In genomic region chr3:56494679-56495322, GRCh38 we compare ENCODE assay signal across 9 cellular contexts. TPM values are rescaled to one million over a fixed set of nuclear protein-coding genes. Genes with fewer than 3 reads are reported as not detected.
A peak's percentile ranks its signal among the peaks of the same experiment; 100 is the strongest.
DNase-seq lines count a peak whose midpoint lies in the region; ATAC-seq and TF ChIP-seq lines count a peak whose summit lies in the region.
"Had no signal": no experiment of that assay in that cellular context is flagged by ENCODE, and none has a peak within 500 bp of the region (broad histone marks: within the 10 kb centered on the region; RNA-seq: fewer than 3 reads in every experiment).

No MANE protein-coding gene starts in this region.

- H3K9ac ChIP-seq in Loucy (ENCODE audit: low read depth, low read length, poor library complexity, severe bottlenecking) (no peak overlapping the region), parathyroid adenoma (no peak overlapping the region)

- no peaks in the 10 kb centered on the region for H4K20me1 ChIP-seq in Loucy (ENCODE audit: insufficient read depth, low read length, poor library complexity, severe bottlenecking)

- H3K4me1 ChIP-seq in Loucy (ENCODE audit: insufficient read depth, low read length, poor library complexity, severe bottlenecking) (no peaks in the 10 kb centered on the region), gastroesophageal sphincter (no peaks in the 10 kb centered on the region), parathyroid adenoma (no peaks in the 10 kb centered on the region), upper lobe of right lung (no peaks in the 10 kb centered on the region)

- TF ChIP-seq CTCF in Loucy (conservative IDR thresholded peaks at IDR 0.05; ENCODE audit: low read length), result peak; percentile 99
- peak; percentile 73 to 91 (median 84) for TF ChIP-seq CTCF in gastroesophageal sphincter (IDR thresholded peaks at IDR 0.05)
- TF ChIP-seq CTCF in parathyroid adenoma (IDR thresholded peaks at IDR 0.05), result peak; percentile 97
- TF ChIP-seq CTCF in upper lobe of right lung (IDR thresholded peaks at IDR 0.05), result peak; percentile 87

- H3K27me3 ChIP-seq in H7 (ENCODE audit: control insufficient read depth, insufficient read depth, low read length) (no peaks in the 10 kb centered on the region), Loucy (ENCODE audit: insufficient read depth, low read length, poor library complexity, severe bottlenecking) (no peaks in the 10 kb centered on the region), gastroesophageal sphincter (peaks cover 9% of the 10 kb centered on the region), parathyroid adenoma (ENCODE audit: control insufficient read depth, insufficient read depth, low read length) (no peaks in the 10 kb centered on the region), upper lobe of right lung (no peaks in the 10 kb centered on the region)

- H3K9me3 ChIP-seq in Loucy (ENCODE audit: insufficient read depth, low read depth, low read length) (no peaks in the 10 kb centered on the region), gastroesophageal sphincter (no peaks in the 10 kb centered on the region), parathyroid adenoma (ENCODE audit: control insufficient read depth, low read length) (no peaks in the 10 kb centered on the region), upper lobe of right lung (no peaks in the 10 kb centered on the region)

- WGBS in gastroesophageal sphincter (ENCODE audit: low coverage in 1 of 2), 2 donors, result 7 to 8% methylated on average over 3 to 5 of the region's 5 CpGs

- peak; percentile 20 for DNase-seq in GM04503 (ENCODE audit: low read depth)
- DNase-seq in H7, result peak; percentile 70
- peak; percentile 53 for DNase-seq in SIG-M5 (lab: John Stamatoyannopoulos, UW)
- DNase-seq in activated effector memory CD4-positive, alpha-beta T cell treated with anti-CD3 and anti-CD28 coated beads, Interleukin-2, amount 50 U/mL, for 16 hours, result peak; percentile 86
- peak; percentile 73 for DNase-seq in upper lobe of right lung

- intact Hi-C loops in upper lobe of right lung (cut with DNase I), result no loop called here

- H3K79me2 ChIP-seq in Loucy (ENCODE audit: insufficient read depth, low read length), result no peaks in the 10 kb centered on the region
- H3K79me2 ChIP-seq in parathyroid adenoma, result no peaks in the 10 kb centered on the region

- no peak overlapping the region for H3K27ac ChIP-seq in gastroesophageal sphincter
- no peak overlapping the region for H3K27ac ChIP-seq in parathyroid adenoma
- H3K27ac ChIP-seq in upper lobe of right lung, result no peak overlapping the region
- H3K27ac ChIP-seq: skin epidermis had no signal

- no peaks in the 10 kb centered on the region for H3F3A ChIP-seq in Loucy (ENCODE audit: low read depth)

- H3K36me3 ChIP-seq in H7 (replicated peaks; ENCODE audit: control insufficient read depth, insufficient read depth, low read length), result no peaks in the 10 kb centered on the region
- H3K36me3 ChIP-seq in Loucy (ENCODE audit: insufficient read depth, low read length), result no peaks in the 10 kb centered on the region
- no peaks in the 10 kb centered on the region for H3K36me3 ChIP-seq in gastroesophageal sphincter
- no peaks in the 10 kb centered on the region for H3K36me3 ChIP-seq in parathyroid adenoma (ENCODE audit: control insufficient read depth, insufficient read depth, low read length)
- no peaks in the 10 kb centered on the region for H3K36me3 ChIP-seq in upper lobe of right lung

- H2AFZ ChIP-seq in Loucy (ENCODE audit: low read length), result no peak overlapping the region
- H2AFZ ChIP-seq in parathyroid adenoma, result no peak overlapping the region

- no peak for TF ChIP-seq POLR2A in gastroesophageal sphincter (IDR thresholded peaks at IDR 0.05)

- no peaks in the 10 kb centered on the region for H3K9me2 ChIP-seq in Loucy (replicated peaks; ENCODE audit: low read depth, low read length)

- TF ChIP-seq EP300 in gastroesophageal sphincter (IDR thresholded peaks at IDR 0.05), result no peak

- ATAC-seq in gastroesophageal sphincter (peak; percentile 80), upper lobe of right lung (peak; percentile 98)

- no peak overlapping the region for H3K4me2 ChIP-seq in Loucy (ENCODE audit: low read depth, low read length, poor library complexity, severe bottlenecking)
- no peak overlapping the region for H3K4me2 ChIP-seq in parathyroid adenoma (ENCODE audit: low read length)

- H3K4me3 ChIP-seq in H7 (ENCODE audit: insufficient read depth, low read depth, low read length) (no peak overlapping the region), Loucy (ENCODE audit: low read length, poor library complexity, severe bottlenecking) (no peak overlapping the region), gastroesophageal sphincter (no peak overlapping the region), parathyroid adenoma (ENCODE audit: low read depth, low read length) (no peak overlapping the region), upper lobe of right lung (no peak overlapping the region)
- H3K4me3 ChIP-seq: skin epidermis had no signal

RNA-seq across cellular contexts. Expression of gene ERC2, which starts 26.5 kb away (rescaled TPM):
- total RNA-seq in H7 (2014; rRNA removed; shearing (Covaris generic)), result 2.4 and 7.9 TPM in 2 replicates
- total RNA-seq in gastroesophageal sphincter (1 to 10 TPM in 3 of 4 donors, under 1 TPM in 1; 0.81 to 2.9 (median 1.6) TPM), upper lobe of right lung (1.4 TPM)

Comparison
In these comparisons a context has a peak if more than half of its experiments do, and no peak if none do; other contexts are left out.
1. DNase-seq: peak in every context shown above with its lines; median percentile 86 in activated effector memory CD4-positive, alpha-beta T cell treated with anti-CD3 and anti-CD28 coated beads, Interleukin-2, amount 50 U/mL, for 16 hours; 73 in upper lobe of right lung; 70 in H7; 53 in SIG-M5; 20 in GM04503.